ENCODE assay signal across 8 cellular contexts in genomic region chr2:174013310-174013751, GRCh38. TPM values are rescaled to one million over a fixed set of nuclear protein-coding genes. Genes with fewer than 3 reads are reported as not detected.
A peak's percentile ranks its signal among the peaks of the same experiment; 100 is the strongest.
DNase-seq lines count a peak whose midpoint lies in the region; ATAC-seq, FAIRE-seq and TF ChIP-seq lines count a peak whose summit lies in the region.

No MANE protein-coding gene starts in this region.

- dilution Hi-C loops in IMR-90 (cut with HindIII; ENCODE audit: low sequenced_read_pairs, unreplicated experiment), result no loop called here

- H3K79me1 ChIP-seq in IMR-90 (ENCODE audit: low read depth in 1 of 2, low read length in 2 of 2), result no peaks in the 10 kb centered on the region

- CTCF ChIA-PET in IMR-90 (lab: Yijun Ruan, JAX), result interaction anchor here (0.6 kb wide), 1 partner anchor 641 kb away, joined by 4 read pairs; no protein-coding TSS in a partner anchor

- no peak for TF ChIP-seq RAD21 in IMR-90 (IDR thresholded peaks at IDR 0.05; ENCODE audit: low read length)

- H3K9me3 ChIP-seq in IMR-90 (ENCODE audit: control insufficient read depth, insufficient read depth, low read length), result no peaks in the 10 kb centered on the region
- H3K9me3 ChIP-seq in right lobe of liver, result no peaks in the 10 kb centered on the region
- no peaks in the 10 kb centered on the region for H3K9me3 ChIP-seq in stomach smooth muscle (ENCODE audit: control insufficient read depth in 2 of 2, low read length in 2 of 2)

- intact Hi-C loops in IMR-90 (cut with micrococcal nuclease), result no loop called here
- intact Hi-C loops in right lobe of liver (cut with DNase I), result no loop called here

- POLR2A ChIA-PET in IMR-90 (lab: Charles Lee; ENCODE audit: unreplicated experiment), result no interaction called here

- peak overlapping the region; percentile 79 for H3K9ac ChIP-seq in IMR-90 (ENCODE audit: low read depth, low read length)
- H3K9ac ChIP-seq in stomach smooth muscle (ENCODE audit: low read length in 2 of 2), result peak overlapping the region; percentile 86 to 89

- no peaks in the 10 kb centered on the region for H4K20me1 ChIP-seq in IMR-90 (ENCODE audit: insufficient read depth, low read length)

- TF ChIP-seq POLR2A in IMR-90 (IDR thresholded peaks at IDR 0.05; ENCODE audit: low read depth, low read length) (no peak), right lobe of liver (IDR thresholded peaks at IDR 0.05) (no peak), GM12892 (IDR thresholded peaks at IDR 0.05; ENCODE audit: low read depth, low read length) (no peak)

- no TSS peak for BruUV-seq in IMR-90 (replicated peaks; lab: Mats Ljungman, UMichigan)

- H3K23ac ChIP-seq in IMR-90 (ENCODE audit: low read depth, low read length), result peak overlapping the region; percentile 84; the same call in 1 of the 2 replicates

- H4K91ac ChIP-seq in IMR-90 (ENCODE audit: insufficient read depth, low read depth, low read length), result peak overlapping the region; percentile 90

- no peak for DNase-seq in IMR-90
- DNase-seq in cortex of kidney (lab: John Stamatoyannopoulos, UW), result peak; percentile 46
- DNase-seq in right lobe of liver, result no peak
- no peak for DNase-seq in GM12892 (ENCODE audit: insufficient read length)
- DNase-seq in GM13976 (ENCODE audit: low spot score), result no peak
- no peak for DNase-seq in putamen (ENCODE audit: low spot score)

- H2AFZ ChIP-seq in IMR-90 (replicated peaks; ENCODE audit: low read length, poor library complexity), result peak overlapping the region; percentile 92

- H3K27me3 ChIP-seq in IMR-90 (ENCODE audit: control insufficient read depth, insufficient read depth, low read length) (no peaks in the 10 kb centered on the region), right lobe of liver (no peaks in the 10 kb centered on the region), stomach smooth muscle (ENCODE audit: control insufficient read depth in 1 of 2, insufficient read depth in 2 of 2, low read length in 2 of 2) (no peaks in the 10 kb centered on the region)

- ATAC-seq in IMR-90 (ENCODE audit: low read depth) (peak; percentile 66), right lobe of liver (peak; percentile 24 to 44 (median 42)), GM21529 (IDR thresholded peaks at IDR 0.05; ENCODE audit: unreplicated experiment) (no peak)

- peak overlapping the region; percentile 71 for H3K27ac ChIP-seq in IMR-90 (ENCODE audit: insufficient read depth, low read length)
- peak overlapping the region; percentile 44 to 72 (median 71) for H3K27ac ChIP-seq in right lobe of liver
- peak overlapping the region; percentile 94 for H3K27ac ChIP-seq in stomach smooth muscle (ENCODE audit: low read length)

- peak overlapping the region; percentile 89 to 90 for H4K8ac ChIP-seq in IMR-90 (ENCODE audit: low read depth in 2 of 2, low read length in 2 of 2)

- no peak for FAIRE-seq in GM12892 (lab: Jason Lieb, UNC)

- in situ Hi-C loops in IMR-90 (cut with MboI; ENCODE audit: low sequenced_read_pairs) (no loop called here), GM13976 (cut with MboI; ENCODE audit: low sequenced_read_pairs, unreplicated experiment) (no loop called here)

- H4K5ac ChIP-seq in IMR-90 (ENCODE audit: low read depth, low read length), result peak overlapping the region; percentile 93

- H2BK5ac ChIP-seq in IMR-90 (ENCODE audit: low read depth, low read length, poor library complexity, severe bottlenecking), result peak overlapping the region; percentile 45

- H3K4me3 ChIP-seq in IMR-90 (ENCODE audit: insufficient read depth, low read depth, low read length) (peak overlapping the region; percentile 43), right lobe of liver (peak overlapping the region; percentile 9 to 42 (median 13)), stomach smooth muscle (ENCODE audit: low read length in 2 of 2) (peak overlapping the region; percentile 77 to 79)

- peak overlapping the region; percentile 81 for H3K4me2 ChIP-seq in IMR-90 (ENCODE audit: low read depth, low read length)

- TF ChIP-seq CTCF in IMR-90 (conservative IDR thresholded peaks at IDR 0.05; ENCODE audit: low read depth, low read length) (no peak), right lobe of liver (IDR thresholded peaks at IDR 0.05) (no peak), GM13976 (IDR thresholded peaks at IDR 0.05; ENCODE audit: borderline replicate concordance, control extremely low read depth, extremely low read depth, insufficient read depth, missing control alignments) (no peak)

- peak overlapping the region; percentile 57 for H2AK9ac ChIP-seq in IMR-90 (replicated peaks; ENCODE audit: low read depth, low read length, poor library complexity)

- peak overlapping the region; percentile 54; the same call in 1 of the 2 replicates for H2BK20ac ChIP-seq in IMR-90 (ENCODE audit: low read depth, low read length)

- H3K36me3 ChIP-seq in IMR-90 (ENCODE audit: control insufficient read depth, insufficient read depth, low read length) (no peaks in the 10 kb centered on the region), right lobe of liver (no peaks in the 10 kb centered on the region), stomach smooth muscle (ENCODE audit: control insufficient read depth in 2 of 2, insufficient read depth in 2 of 2, low read length in 2 of 2) (no peaks in the 10 kb centered on the region)

- peak overlapping the region; percentile 86 for H3K14ac ChIP-seq in IMR-90 (replicated peaks; ENCODE audit: low read depth, low read length)

- H3K4me1 ChIP-seq in IMR-90 (ENCODE audit: control insufficient read depth, insufficient read depth, low read length), result peaks cover 13% of the 10 kb centered on the region
- H3K4me1 ChIP-seq in right lobe of liver, result peaks cover 0 to 3% (median 1%) of the 10 kb centered on the region in 4 donors
- H3K4me1 ChIP-seq in stomach smooth muscle (ENCODE audit: control insufficient read depth, insufficient read depth, low read length), result peaks cover 21% of the 10 kb centered on the region

- peak overlapping the region; percentile 61; the same call in 2 of the 3 replicates for H2BK15ac ChIP-seq in IMR-90 (ENCODE audit: low read depth, low read length)

- H2BK120ac ChIP-seq in IMR-90 (ENCODE audit: low read depth, low read length), result peak overlapping the region; percentile 80

- H3K9me1 ChIP-seq in IMR-90 (ENCODE audit: insufficient read depth, low read length), result no peaks in the 10 kb centered on the region

- H3K4ac ChIP-seq in IMR-90 (ENCODE audit: low read depth, low read length), result peak overlapping the region; percentile 88

- 33% methylated on average over 12 of the region's 17 CpGs; no CpG with 5 or more reads in 1 of the 2 experiments for WGBS in IMR-90 (ENCODE audit: extremely low coverage in 2 of 2, insufficient read length in 1 of 2), 2 experiments
- WGBS in right lobe of liver (ENCODE audit: insufficient coverage, low coverage, low lambda C conversion rate, missing lambda C conversion rate), result 62% methylated on average over 10 of the region's 17 CpGs

- H3K18ac ChIP-seq in IMR-90 (ENCODE audit: low read depth, low read length), result peak overlapping the region; percentile 85

- peak overlapping the region; percentile 66; the same call in 1 of the 2 replicates for H2AK5ac ChIP-seq in IMR-90 (ENCODE audit: low read depth, low read length)

- H3K56ac ChIP-seq in IMR-90 (ENCODE audit: extremely low read depth, insufficient read depth, low read length), result no peak overlapping the region; the same call in 1 of the 2 replicates

TF ChIP-seq in IMR-90, 13 proteins besides CTCF, POLR2A, EP300 and RAD21:
- TF ChIP-seq MXI1 (IDR thresholded peaks at IDR 0.05; ENCODE audit: borderline replicate concordance, low read depth, low read length) (no peak), NFE2L2 (IDR thresholded peaks at IDR 0.05; ENCODE audit: low read depth, low read length) (no peak), CEBPB (IDR thresholded peaks at IDR 0.05; ENCODE audit: low read depth, low read length) (no peak), BHLHE40 (IDR thresholded peaks at IDR 0.05; ENCODE audit: low read depth, low read length) (no peak), RCOR1 (IDR thresholded peaks at IDR 0.05; ENCODE audit: insufficient replicate concordance, low read length) (no peak), FOS (IDR thresholded peaks at IDR 0.05; ENCODE audit: low read depth, low read length) (no peak), RFX5 (IDR thresholded peaks at IDR 0.05; ENCODE audit: low read depth, low read length) (no peak)

RNA-seq across cellular contexts. Expression of gene SP3, which starts 48.2 kb away (rescaled TPM):
- 136 and 137 TPM in 2 replicates for total RNA-seq in IMR-90 (2012; rRNA removed)
- polyA plus RNA-seq in IMR-90 (2012; rRNA removed), result 19.9 and 26.7 TPM in 2 replicates
- polyA plus RNA-seq in IMR-90 (2012; cell fraction: cytosol; rRNA removed), result 4.2 and 6.6 TPM in 2 replicates
- polyA plus RNA-seq in IMR-90 (2012; cell fraction: nucleus; rRNA removed; ENCODE audit: low replicate concordance), result 6.3 and 36.0 TPM in 2 replicates
- 10 to 100 TPM; 28.4 to 36.5 (median 32.4) TPM for total RNA-seq in right lobe of liver
- polyA plus RNA-seq in GM12892 (2012; ENCODE audit: missing spikeins), result 36.5 TPM

Comparison
In these comparisons a context has a peak if more than half of its experiments do, and no peak if none do; other contexts are left out.
1. H3K4me3 ChIP-seq: peak in every context shown above with its lines; median percentile 78 in stomach smooth muscle; 43 in IMR-90; 13 in right lobe of liver.